ENCODE assay signal across 8 cellular contexts in genomic region chr20:35305682-35306556, GRCh38. TPM values are rescaled to one million over a fixed set of nuclear protein-coding genes. Genes with fewer than 3 reads are reported as not detected.
DNase-seq lines count a peak whose midpoint lies in the region; ATAC-seq, FAIRE-seq and TF ChIP-seq lines count a peak whose summit lies in the region.

No MANE protein-coding gene starts in this region.

- no peak for TF ChIP-seq CTCF in HFFc6 (IDR thresholded peaks at IDR 0.05)
- no peak for TF ChIP-seq CTCF in bronchial epithelial cell (IDR thresholded peaks at IDR 0.05; ENCODE audit: insufficient read depth, low read length, severe bottlenecking)
- no peak for TF ChIP-seq CTCF in GM10248 (IDR thresholded peaks at IDR 0.05; ENCODE audit: control extremely low read depth, extremely low read depth, low read depth, missing control alignments)

- H3K36me3 ChIP-seq in bronchial epithelial cell (ENCODE audit: control insufficient read depth, insufficient read depth, low read length) = peaks cover 5% of the 10 kb centered on the region

- no peaks in the 10 kb centered on the region for H3K27me3 ChIP-seq in bronchial epithelial cell (ENCODE audit: control insufficient read depth, insufficient read depth, low read length)

- peaks cover 19% of the 10 kb centered on the region; the same call in 1 of the 2 replicates for H3K36me3 Mint-ChIP-seq in HFFc6 (ENCODE audit: low read depth)

- no peak for ATAC-seq in HG03457 (IDR thresholded peaks at IDR 0.05; ENCODE audit: unreplicated experiment)
- ATAC-seq in HG03520 (IDR thresholded peaks at IDR 0.05; ENCODE audit: unreplicated experiment) = no peak

- POLR2A ChIA-PET in GM10248 (lab: Yijun Ruan, JAX) = interaction anchor here (0.6 kb wide), 1 partner anchor 427 kb away, joined by 5 read pairs; no protein-coding TSS in a partner anchor

- H3K27ac Mint-ChIP-seq in HFFc6 = peak overlapping the region; percentile 93

- DNase-seq in HFFc6 (peak; percentile 99), T1000 (lab: John Stamatoyannopoulos, UW) (peak; percentile 97), bronchial epithelial cell (ENCODE audit: low read depth) (peak; percentile 99), non-pigmented ciliary epithelial cell (ENCODE audit: low read depth) (peak; percentile 97), urothelium cell line (ENCODE audit: low spot score) (peak; percentile 98), GM10248 (ENCODE audit: extremely low spot score) (no peak)

- FAIRE-seq in bronchial epithelial cell (lab: Jason Lieb, UNC) (peak; percentile 86), urothelium cell line (lab: Jason Lieb, UNC) (peak; percentile 37)

- CTCF ChIA-PET in GM10248 (lab: Yijun Ruan, JAX) = interaction anchor here (0.7 to 13.6 kb wide), 20 partner anchors 3 to 744 kb away, joined by 3 to 108 read pairs (median 4); partner anchors contain the start of genes CEP250 and GDF5

- H3K4me1 Mint-ChIP-seq in HFFc6 (ENCODE audit: low read depth) = peaks cover 95% of the 10 kb centered on the region

- H3K27me3 Mint-ChIP-seq in HFFc6 (ENCODE audit: insufficient read depth) = no peaks in the 10 kb centered on the region; the same call in 1 of the 2 replicates

- H3K9me3 Mint-ChIP-seq in HFFc6 = no peaks in the 10 kb centered on the region

- peak overlapping the region; percentile 68 for H3K4me3 Mint-ChIP-seq in HFFc6

- H3K4me3 ChIP-seq in bronchial epithelial cell (ENCODE audit: low read depth, low read length) = no peak overlapping the region

RNA-seq across cellular contexts. Expression of gene FAM83C, which starts 13.7 kb away (rescaled TPM):
- total RNA-seq in HFFc6 (2021; fragmentation: NEBNext Ultra II Directional; extraction: Animal tissue kit (Norgen Biotek cat#: 25700)) = not detected
- total RNA-seq in bronchial epithelial cell = 0.26 and 0.64 TPM in 2 replicates

RNA-seq across cellular contexts. Expression of gene EIF6, which starts 21.3 kb away (rescaled TPM):
- total RNA-seq in HFFc6 (2021; fragmentation: NEBNext Ultra II Directional; extraction: Animal tissue kit (Norgen Biotek cat#: 25700)) = 100 to 1,000 TPM; 176 to 194 (median 185) TPM
- total RNA-seq in bronchial epithelial cell = 226 and 370 TPM in 2 replicates

RNA-seq across cellular contexts. Expression of gene MMP24OS, which starts 28.0 kb away (rescaled TPM):
- 100 to 1,000 TPM in 4 of 6 experiments, 10 to 100 TPM in 2; 91.7 to 117 (median 105) TPM for total RNA-seq in HFFc6 (2021; fragmentation: NEBNext Ultra II Directional; extraction: Animal tissue kit (Norgen Biotek cat#: 25700))
- total RNA-seq in bronchial epithelial cell = 5.0 and 6.9 TPM in 2 replicates

Comparison
In these comparisons a context has a peak if more than half of its experiments do, and no peak if none do; other contexts are left out.
1. RNA of gene MMP24OS, which starts 28.0 kb away (total RNA-seq): 91.7 to 117 TPM in HFFc6; 5.0 to 6.9 TPM in bronchial epithelial cell; every median in the first group is over 10 times any median in the second.